8 cellular contexts compared by ENCODE assay signal in genomic region chr19:13430790-13431582, GRCh38.
DNase-seq lines count a peak whose midpoint lies in the region; ATAC-seq and TF ChIP-seq lines count a peak whose summit lies in the region.

No MANE protein-coding gene starts in this region.

- H3K4me1 ChIP-seq in KMS-11 (ENCODE audit: low read depth, poor library complexity, severe bottlenecking) (no peaks in the 10 kb centered on the region), thyroid gland (no peaks in the 10 kb centered on the region), prostate gland (replicated peaks) (no peaks in the 10 kb centered on the region)

- H3K4me3 Mint-ChIP-seq in naive B cell: no peak overlapping the region

- no peak overlapping the region for H2AFZ ChIP-seq in KMS-11 (ENCODE audit: low read depth)

- DNase-seq in EL: peak; percentile 57
- peak; percentile 11 for DNase-seq in activated CD4-positive, CD25-positive, alpha-beta regulatory T cell treated with anti-CD3 and anti-CD28 coated beads, Interleukin-2, amount 50 U/mL, for 16 hours (ENCODE audit: low read depth, low spot score)
- DNase-seq in dermis blood vessel endothelial cell: peak; percentile 73
- peak; percentile 25 for DNase-seq in naive B cell
- DNase-seq in thyroid gland: peak; percentile 17 to 19
- no peak for DNase-seq in NCI-H1105 (lab: John Stamatoyannopoulos, UW)
- DNase-seq in prostate gland (ENCODE audit: low spot score): no peak

- H3K27me3 Mint-ChIP-seq in naive B cell: peaks cover 8 to 39% (median 35%) of the 10 kb centered on the region in 3 donors

- ATAC-seq in naive B cell (ENCODE audit: low read depth in 2 of 2): no peak

- peaks cover 0 to 4% of the 10 kb centered on the region in 2 donors for H3K36me3 Mint-ChIP-seq in naive B cell

- no peak for TF ChIP-seq POLR2A in thyroid gland (IDR thresholded peaks at IDR 0.05)
- no peak for TF ChIP-seq POLR2A in prostate gland (IDR thresholded peaks at IDR 0.05)

- H3K27ac Mint-ChIP-seq in naive B cell: peak overlapping the region in 1 of 6 donors; percentile 54

- H3K9ac ChIP-seq in KMS-11: no peak overlapping the region

- H4K20me1 ChIP-seq in KMS-11 (ENCODE audit: insufficient read depth): no peaks in the 10 kb centered on the region

- H3K36me3 ChIP-seq in KMS-11 (ENCODE audit: insufficient read depth) (no peaks in the 10 kb centered on the region), thyroid gland (no peaks in the 10 kb centered on the region), prostate gland (no peaks in the 10 kb centered on the region)

- H3K27ac ChIP-seq in KMS-11 (no peak overlapping the region), thyroid gland (no peak overlapping the region), prostate gland (no peak overlapping the region)

- H3K4me3 ChIP-seq in KMS-11 (IDR thresholded peaks at IDR 0.05; ENCODE audit: insufficient read depth, low read depth, low read length) (no peak overlapping the region), thyroid gland (replicated peaks in 1 of 3) (no peak overlapping the region), prostate gland (no peak overlapping the region)

- H3K79me2 ChIP-seq in KMS-11 (ENCODE audit: insufficient read depth, low read depth): no peaks in the 10 kb centered on the region

- WGBS in thyroid gland, 2 donors: 73% methylated on average over 5 of the region's 5 CpGs
- WGBS in prostate gland: 71% methylated on average over 5 of the region's 5 CpGs

- peaks cover 4% of the 10 kb centered on the region; the same call in 1 of the 2 replicates for H3K27me3 ChIP-seq in KMS-11 (ENCODE audit: insufficient read depth, low read depth)
- H3K27me3 ChIP-seq in thyroid gland: no peaks in the 10 kb centered on the region
- H3K27me3 ChIP-seq in prostate gland (replicated peaks; ENCODE audit: insufficient read depth): no peaks in the 10 kb centered on the region

- H3K4me2 ChIP-seq in KMS-11: no peak overlapping the region

- peaks cover 0 to 2% (median 0%) of the 10 kb centered on the region in 3 donors for H3K4me1 Mint-ChIP-seq in naive B cell

- peak; percentile 67 for TF ChIP-seq CTCF in KMS-11 (conservative IDR thresholded peaks at IDR 0.05; ENCODE audit: low read depth, low read length)
- TF ChIP-seq CTCF in thyroid gland (IDR thresholded peaks at IDR 0.05): peak in 4 of 6 experiments; percentile 15 to 44 (median 40)
- peak in 2 of 4 experiments; percentile 26 to 49 for TF ChIP-seq CTCF in prostate gland (IDR thresholded peaks at IDR 0.05)

- intact Hi-C loops in thyroid gland (cut with DNase I): no loop called here
- intact Hi-C loops in prostate gland (cut with DNase I): no loop called here

- peaks cover 0 to 11% (median 6%) of the 10 kb centered on the region in 7 donors for H3K9me3 Mint-ChIP-seq in naive B cell

- H3K9me3 ChIP-seq in thyroid gland (no peaks in the 10 kb centered on the region), prostate gland (no peaks in the 10 kb centered on the region)

Comparison
In these comparisons a context has a peak if more than half of its experiments do, and no peak if none do; other contexts are left out.
1. DNase-seq: peak in EL (single experiment), activated CD4-positive, CD25-positive, alpha-beta regulatory T cell treated with anti-CD3 and anti-CD28 coated beads, Interleukin-2, amount 50 U/mL, for 16 hours (single experiment), dermis blood vessel endothelial cell (single experiment), naive B cell (single experiment) and thyroid gland (2 of 2); none in NCI-H1105 (single experiment) and prostate gland (single experiment).